ENCODE assay signal across 8 cellular contexts in the genomic region with DNA sequence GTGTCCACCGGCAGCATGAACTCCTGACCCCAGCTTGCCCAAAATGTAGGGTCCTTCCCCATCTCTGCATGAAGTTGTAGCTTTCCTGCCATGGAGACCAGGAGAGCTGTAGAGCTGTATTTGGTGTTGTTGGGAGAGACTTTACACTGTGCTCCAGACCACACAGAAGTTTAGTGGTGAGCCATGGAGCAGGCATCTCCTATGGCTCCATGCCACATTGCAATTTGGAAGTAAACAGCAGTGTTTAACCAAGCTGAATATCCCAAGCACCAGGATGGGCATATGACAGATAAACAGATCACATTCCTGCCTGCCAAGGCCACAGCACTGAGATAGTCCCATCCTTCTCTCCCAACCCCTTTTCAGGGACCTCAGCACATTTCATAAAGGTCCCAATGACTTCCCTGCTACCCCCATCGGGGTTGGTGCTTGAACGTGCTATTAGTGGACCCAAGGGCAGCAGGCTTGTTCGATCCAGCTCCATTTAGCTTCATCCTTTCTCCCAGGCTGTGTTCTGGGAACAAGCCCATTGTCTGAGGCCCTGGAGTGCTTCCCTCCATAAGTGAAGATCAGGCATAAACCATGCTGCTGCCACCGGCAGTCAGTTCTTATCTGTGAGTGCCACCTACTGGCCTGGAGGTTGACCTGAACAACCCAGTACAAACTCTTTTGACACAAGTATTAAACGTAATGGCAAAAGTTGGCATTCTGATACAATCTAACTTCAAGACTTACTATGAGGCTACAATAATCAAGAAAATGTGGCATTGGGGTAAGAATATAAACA.
DNase-seq lines count a peak whose midpoint lies in the region; ATAC-seq, FAIRE-seq and TF ChIP-seq lines count a peak whose summit lies in the region.

No MANE protein-coding gene starts in this region.

- H3K4me3 ChIP-seq in RWPE2 (ENCODE audit: severe bottlenecking): no peak overlapping the region
- no peak overlapping the region for H3K4me3 ChIP-seq in suprapubic skin

- H3K36me3 ChIP-seq in RWPE2 (ENCODE audit: low read depth) (no peaks in the 10 kb centered on the region), suprapubic skin (no peaks in the 10 kb centered on the region)

- TF ChIP-seq EP300 in suprapubic skin (IDR thresholded peaks at IDR 0.05): no peak

- H3K4me1 ChIP-seq in RWPE2 (ENCODE audit: insufficient read depth, poor library complexity, severe bottlenecking) (no peaks in the 10 kb centered on the region), suprapubic skin (no peaks in the 10 kb centered on the region)

- H3K9me3 ChIP-seq in RWPE2 (ENCODE audit: severe bottlenecking) (no peaks in the 10 kb centered on the region), suprapubic skin (no peaks in the 10 kb centered on the region)

- H3K27me3 ChIP-seq in RWPE2 (ENCODE audit: insufficient read depth, poor library complexity, severe bottlenecking) (no peaks in the 10 kb centered on the region), suprapubic skin (no peaks in the 10 kb centered on the region)

- no peak for TF ChIP-seq POLR2A in suprapubic skin (IDR thresholded peaks at IDR 0.05)

- TF ChIP-seq CTCF in RWPE2 (IDR thresholded peaks at IDR 0.05; ENCODE audit: poor library complexity, severe bottlenecking) (peak; percentile 71), suprapubic skin (IDR thresholded peaks at IDR 0.05) (no peak)

- ATAC-seq in HG03159 (IDR thresholded peaks at IDR 0.05; ENCODE audit: unreplicated experiment): peak; percentile 86
- peak; percentile 72; the same call in 2 of the 3 replicates for ATAC-seq in RWPE2 (ENCODE audit: low read depth)

- H3K27ac ChIP-seq in RWPE2 (ENCODE audit: poor library complexity, severe bottlenecking): no peak overlapping the region
- H3K27ac ChIP-seq in suprapubic skin: no peak overlapping the region

- 81% methylated on average over 6 of the region's 6 CpGs for WGBS in suprapubic skin

- DNase-seq in EL (peak; percentile 59), GM19239 (ENCODE audit: insufficient read length, low spot score) (peak; percentile 4), RWPE2 (ENCODE audit: low spot score) (no peak), glomerular visceral epithelial cell (ENCODE audit: extremely low spot score) (peak; percentile 42), suprapubic skin (ENCODE audit: low spot score in 2 of 2) (no peak), DMS114 treated with DMSO at 0.1 percent for 48 hours (lab: John Stamatoyannopoulos, UW; ENCODE audit: unreplicated experiment) (no peak), T-helper 9 cell (no peak)

- FAIRE-seq in GM19239 (lab: Jason Lieb, UNC): peak; percentile 59

Comparison
In these comparisons a context has a peak if more than half of its experiments do, and no peak if none do; other contexts are left out.
1. DNase-seq: peak in EL (single experiment), GM19239 (single experiment) and glomerular visceral epithelial cell (single experiment); none in RWPE2 (single experiment), suprapubic skin (0 of 2), DMS114 treated with DMSO at 0.1 percent for 48 hours (single experiment) and T-helper 9 cell (single experiment).